Comparison of ENCODE assay signal across 2 cellular contexts in the genomic region with DNA sequence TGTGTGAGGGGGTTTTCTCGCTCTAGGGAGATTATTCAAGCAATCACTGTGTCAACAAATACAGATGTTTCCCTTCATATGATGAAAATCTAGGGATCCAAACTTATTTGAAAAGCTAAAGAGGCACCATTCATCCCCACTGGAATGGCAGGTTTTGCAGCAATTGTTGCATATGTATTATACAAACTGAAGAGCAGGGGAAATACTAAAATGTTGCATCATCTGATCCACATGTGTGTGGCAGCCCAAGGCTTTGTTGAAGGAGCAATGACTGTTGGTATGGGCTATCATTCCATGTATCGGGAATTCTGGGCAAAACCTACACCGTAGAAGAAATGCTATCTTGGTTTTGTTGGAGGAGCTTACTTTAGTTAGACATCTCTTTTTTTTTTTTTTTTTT.
TF ChIP-seq lines count a peak whose summit lies in the region.

No MANE protein-coding gene starts in this region.

TF ChIP-seq in GM23338, 12 proteins besides CTCF, POLR2A, EP300 and RAD21:
- no peak for TF ChIP-seq EZH2phosphoT487 (IDR thresholded peaks at IDR 0.05; ENCODE audit: unreplicated experiment)

TF ChIP-seq in K562, 482 proteins besides CTCF, POLR2A, EP300 and RAD21:
- TF ChIP-seq KLF16 (IDR thresholded peaks at IDR 0.05) (no peak), SMAD1 (IDR thresholded peaks at IDR 0.05; ENCODE audit: low read depth, low read length, partially characterized antibody) (no peak), CAMTA2 (CRISPR knock-in tag; conservative IDR thresholded peaks at IDR 0.05) (no peak), ZSCAN32 (CRISPR knock-in tag; IDR thresholded peaks at IDR 0.05) (peak; percentile 59; the same call in 1 of the 2 replicates), CEBPG (CRISPR knock-in tag; IDR thresholded peaks at IDR 0.05) (peak; percentile 48; the same call in 1 of the 2 replicates), CEBPG (tag; conservative IDR thresholded peaks at IDR 0.05 in 1 of 2, IDR thresholded peaks at IDR 0.05 in 1 of 2) (peak in 1 of 2 experiments; percentile 69; a peak in 2 of 4 replicates), ZNF586 (CRISPR knock-in tag; conservative IDR thresholded peaks at IDR 0.05) (no peak)
- TF ChIP-seq, protein P1, sequence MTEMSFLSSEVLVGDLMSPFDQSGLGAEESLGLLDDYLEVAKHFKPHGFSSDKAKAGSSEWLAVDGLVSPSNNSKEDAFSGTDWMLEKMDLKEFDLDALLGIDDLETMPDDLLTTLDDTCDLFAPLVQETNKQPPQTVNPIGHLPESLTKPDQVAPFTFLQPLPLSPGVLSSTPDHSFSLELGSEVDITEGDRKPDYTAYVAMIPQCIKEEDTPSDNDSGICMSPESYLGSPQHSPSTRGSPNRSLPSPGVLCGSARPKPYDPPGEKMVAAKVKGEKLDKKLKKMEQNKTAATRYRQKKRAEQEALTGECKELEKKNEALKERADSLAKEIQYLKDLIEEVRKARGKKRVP (CRISPR knock-in tag; IDR thresholded peaks at IDR 0.05), result peak; percentile 28; the same call in 1 of the 2 replicates
- TF ChIP-seq, protein P2, sequence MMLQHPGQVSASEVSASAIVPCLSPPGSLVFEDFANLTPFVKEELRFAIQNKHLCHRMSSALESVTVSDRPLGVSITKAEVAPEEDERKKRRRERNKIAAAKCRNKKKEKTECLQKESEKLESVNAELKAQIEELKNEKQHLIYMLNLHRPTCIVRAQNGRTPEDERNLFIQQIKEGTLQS (IDR thresholded peaks at IDR 0.05), result peak; percentile 76
- TF ChIP-seq, protein P2 (CRISPR knock-in tag; conservative IDR thresholded peaks at IDR 0.05), result no peak
